In the genomic region with DNA sequence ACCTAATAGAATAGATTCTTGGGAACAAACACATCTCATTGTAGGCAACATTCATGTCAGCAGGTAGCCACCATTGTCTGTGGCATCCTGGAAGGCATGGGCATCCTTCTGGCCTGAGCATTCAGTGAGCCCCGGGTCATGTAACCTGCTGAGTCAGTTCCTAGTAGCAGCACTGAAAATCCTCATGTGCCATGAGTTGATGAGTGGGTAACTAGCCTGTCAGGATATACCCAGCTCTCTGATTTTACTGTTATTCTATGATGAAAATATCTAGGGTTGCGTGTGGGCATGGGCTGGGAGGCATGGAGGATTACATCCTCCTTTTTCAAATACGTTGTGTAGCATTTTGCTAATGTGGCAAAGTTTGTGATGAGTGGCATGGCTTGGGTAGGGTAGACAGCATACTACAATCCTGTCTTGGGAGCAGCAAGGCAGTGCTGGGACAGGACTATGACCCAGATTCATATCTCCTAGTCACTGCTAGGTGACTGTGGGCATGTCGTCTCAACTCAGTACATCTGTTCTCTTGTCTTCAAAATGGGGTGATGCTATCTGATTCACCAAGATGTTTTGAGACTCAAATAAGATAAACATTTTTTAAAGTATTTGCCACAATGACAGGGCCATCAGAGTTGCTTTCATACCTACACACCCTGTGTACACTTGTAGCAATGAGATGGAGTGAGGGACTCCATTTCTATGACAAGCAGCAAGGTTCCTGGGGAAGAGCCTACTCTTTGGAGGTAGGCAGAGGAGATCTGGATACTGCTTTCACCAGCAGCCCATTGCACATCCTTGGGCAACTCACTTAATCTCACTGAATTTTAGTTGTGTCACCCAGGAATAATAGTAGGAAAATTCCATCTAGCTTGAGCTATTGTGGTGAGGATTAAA, we compare ENCODE assay signal across 11 cellular contexts.
A peak's percentile ranks its signal among the peaks of the same experiment; 100 is the strongest.
DNase-seq lines count a peak whose midpoint lies in the region; ATAC-seq and FAIRE-seq lines count a peak whose summit lies in the region.
"Had no signal": no experiment of that assay in that cellular context is flagged by ENCODE, and none has a peak within 500 bp of the region (broad histone marks: within the 10 kb centered on the region; RNA-seq: fewer than 3 reads in every experiment).

No MANE protein-coding gene starts in this region.

- DNase-seq in activated naive CD8-positive, alpha-beta T cell treated with anti-CD3 and anti-CD28 coated beads for 36 hours: no peak
- DNase-seq in activated CD8-positive, alpha-beta T cell treated with anti-CD3 and anti-CD28 coated beads, Interleukin-2, amount 10 ng/mL, durations not matched to agents 7 days and 5 days: peak; percentile 21
- DNase-seq in kidney tubule cell (ENCODE audit: low spot score) (peak; percentile 44), urothelium cell line (ENCODE audit: low spot score) (no peak), GF-D8 (lab: John Stamatoyannopoulos, UW) (no peak)
- DNase-seq: activated gamma-delta T cell, dorsolateral prefrontal cortex, NCI-H1048 had no signal

- H3K4me1 Mint-ChIP-seq in activated naive CD8-positive, alpha-beta T cell (ENCODE audit: low read depth): peaks cover 62% of the 10 kb centered on the region
- peaks cover 42% of the 10 kb centered on the region for H3K4me1 Mint-ChIP-seq in activated naive CD8-positive, alpha-beta T cell treated with anti-CD3 and anti-CD28 coated beads for 36 hours
- H3K4me1 Mint-ChIP-seq in activated CD8-positive, alpha-beta T cell treated with anti-CD3 and anti-CD28 coated beads, Interleukin-2, amount 10 ng/mL, durations not matched to agents 7 days and 5 days (ENCODE audit: low read depth): peaks cover 83% of the 10 kb centered on the region

- no peak for ATAC-seq in activated CD8-positive, alpha-beta T cell treated with anti-CD3 and anti-CD28 coated beads, Interleukin-2, amount 10 ng/mL, durations not matched to agents 7 days and 5 days
- ATAC-seq in GM18870 (IDR thresholded peaks at IDR 0.05; ENCODE audit: unreplicated experiment) (no peak), GM19455 (IDR thresholded peaks at IDR 0.05; ENCODE audit: unreplicated experiment) (no peak)

- H3K9me3 Mint-ChIP-seq in activated naive CD8-positive, alpha-beta T cell (ENCODE audit: low read depth): no peaks in the 10 kb centered on the region
- H3K9me3 Mint-ChIP-seq in activated naive CD8-positive, alpha-beta T cell treated with anti-CD3 and anti-CD28 coated beads for 36 hours: no peaks in the 10 kb centered on the region
- no peaks in the 10 kb centered on the region for H3K9me3 Mint-ChIP-seq in activated CD8-positive, alpha-beta T cell treated with anti-CD3 and anti-CD28 coated beads, Interleukin-2, amount 10 ng/mL, durations not matched to agents 7 days and 5 days (ENCODE audit: insufficient read depth)

- no peaks in the 10 kb centered on the region for H3K36me3 Mint-ChIP-seq in activated naive CD8-positive, alpha-beta T cell
- no peaks in the 10 kb centered on the region for H3K36me3 Mint-ChIP-seq in activated naive CD8-positive, alpha-beta T cell treated with anti-CD3 and anti-CD28 coated beads for 36 hours
- peaks cover 42% of the 10 kb centered on the region for H3K36me3 Mint-ChIP-seq in activated CD8-positive, alpha-beta T cell treated with anti-CD3 and anti-CD28 coated beads, Interleukin-2, amount 10 ng/mL, durations not matched to agents 7 days and 5 days (ENCODE audit: low read depth)

- FAIRE-seq in urothelium cell line (lab: Jason Lieb, UNC): peak; percentile 37

- H3K27me3 Mint-ChIP-seq in activated naive CD8-positive, alpha-beta T cell: no peaks in the 10 kb centered on the region
- no peaks in the 10 kb centered on the region for H3K27me3 Mint-ChIP-seq in activated naive CD8-positive, alpha-beta T cell treated with anti-CD3 and anti-CD28 coated beads for 36 hours
- no peaks in the 10 kb centered on the region for H3K27me3 Mint-ChIP-seq in activated CD8-positive, alpha-beta T cell treated with anti-CD3 and anti-CD28 coated beads, Interleukin-2, amount 10 ng/mL, durations not matched to agents 7 days and 5 days (ENCODE audit: low read depth)

- CTCF ChIA-PET in activated CD8-positive, alpha-beta T cell treated with anti-CD3 and anti-CD28 coated beads, Interleukin-2, amount 10 ng/mL, durations not matched to agents 7 days and 5 days (lab: Charles Lee): interaction anchor here (1.2 kb wide), 2 partner anchors 9 to 217 kb away, joined by 3 read pairs; no protein-coding TSS in a partner anchor

- no peak overlapping the region for H3K4me3 Mint-ChIP-seq in activated naive CD8-positive, alpha-beta T cell
- no peak overlapping the region for H3K4me3 Mint-ChIP-seq in activated naive CD8-positive, alpha-beta T cell treated with anti-CD3 and anti-CD28 coated beads for 36 hours
- H3K4me3 Mint-ChIP-seq in activated CD8-positive, alpha-beta T cell treated with anti-CD3 and anti-CD28 coated beads, Interleukin-2, amount 10 ng/mL, durations not matched to agents 7 days and 5 days: no peak overlapping the region

- peak overlapping the region; percentile 13 for H3K27ac Mint-ChIP-seq in activated naive CD8-positive, alpha-beta T cell
- H3K27ac Mint-ChIP-seq in activated naive CD8-positive, alpha-beta T cell treated with anti-CD3 and anti-CD28 coated beads for 36 hours: no peak overlapping the region
- H3K27ac Mint-ChIP-seq in activated CD8-positive, alpha-beta T cell treated with anti-CD3 and anti-CD28 coated beads, Interleukin-2, amount 10 ng/mL, durations not matched to agents 7 days and 5 days: peak overlapping the region; percentile 62

- POLR2A ChIA-PET in activated CD8-positive, alpha-beta T cell treated with anti-CD3 and anti-CD28 coated beads, Interleukin-2, amount 10 ng/mL, durations not matched to agents 7 days and 5 days (lab: Charles Lee): interaction anchor here (0.6 kb wide), 1 partner anchor 61 kb away, joined by 3 read pairs; no protein-coding TSS in a partner anchor

Comparison
In these comparisons a context has a peak if more than half of its experiments do, and no peak if none do; other contexts are left out.
1. DNase-seq: peak in activated CD8-positive, alpha-beta T cell treated with anti-CD3 and anti-CD28 coated beads, Interleukin-2, amount 10 ng/mL, durations not matched to agents 7 days and 5 days (single experiment) and kidney tubule cell (single experiment); none in activated naive CD8-positive, alpha-beta T cell treated with anti-CD3 and anti-CD28 coated beads for 36 hours (single experiment), urothelium cell line (single experiment) and GF-D8 (single experiment).